Comparison of ENCODE assay signal across 1 cellular context in the genomic region with DNA sequence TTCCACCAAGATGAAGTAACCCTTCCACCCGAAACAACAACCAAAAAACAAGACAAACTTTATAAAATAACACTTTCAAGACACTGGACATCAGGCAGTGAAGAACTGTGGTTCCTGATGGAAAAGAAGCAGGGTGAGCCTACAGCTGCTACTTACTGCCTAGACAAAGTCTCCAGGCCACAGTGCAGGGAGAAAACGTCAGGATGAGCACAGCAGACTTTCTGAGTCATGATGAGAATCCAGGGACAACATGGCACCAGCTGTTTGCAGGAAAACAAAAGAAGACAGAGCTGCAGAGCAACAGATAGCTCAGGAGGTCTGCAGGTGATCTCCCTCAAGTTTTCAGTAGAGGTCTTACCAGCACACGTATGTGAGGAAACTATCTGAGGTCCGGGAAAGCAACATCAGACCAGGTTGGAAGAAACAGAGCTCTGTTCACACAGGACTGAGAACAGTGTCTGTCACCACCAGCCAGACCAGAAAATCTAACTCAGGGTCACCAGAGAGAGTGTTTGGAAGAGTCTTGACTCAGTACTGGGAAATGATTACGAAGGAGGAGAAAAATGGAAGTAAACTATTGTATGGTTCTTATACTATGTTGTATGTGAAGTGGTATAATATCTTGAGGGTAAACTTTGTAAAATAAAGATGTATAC.
A peak's percentile ranks its signal among the peaks of the same experiment; 100 is the strongest.
TF ChIP-seq lines count a peak whose summit lies in the region.

No MANE protein-coding gene starts in this region.

TF ChIP-seq in IMR-90, 13 proteins besides CTCF, POLR2A, EP300 and RAD21:
- TF ChIP-seq, protein P1, sequence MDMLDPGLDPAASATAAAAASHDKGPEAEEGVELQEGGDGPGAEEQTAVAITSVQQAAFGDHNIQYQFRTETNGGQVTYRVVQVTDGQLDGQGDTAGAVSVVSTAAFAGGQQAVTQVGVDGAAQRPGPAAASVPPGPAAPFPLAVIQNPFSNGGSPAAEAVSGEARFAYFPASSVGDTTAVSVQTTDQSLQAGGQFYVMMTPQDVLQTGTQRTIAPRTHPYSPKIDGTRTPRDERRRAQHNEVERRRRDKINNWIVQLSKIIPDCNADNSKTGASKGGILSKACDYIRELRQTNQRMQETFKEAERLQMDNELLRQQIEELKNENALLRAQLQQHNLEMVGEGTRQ (IDR thresholded peaks at IDR 0.05; ENCODE audit: low read depth, low read length): no peak
- peak; percentile 67; the same call in 1 of the 2 replicates for TF ChIP-seq NFE2L2 (IDR thresholded peaks at IDR 0.05; ENCODE audit: low read depth, low read length)
TF ChIP-seq in IMR-90: peak in this region for 1.
